ENCODE assay signal across 8 cellular contexts in genomic region chr2:196275646-196276352, GRCh38.
DNase-seq lines count a peak whose midpoint lies in the region; ATAC-seq and FAIRE-seq lines count a peak whose summit lies in the region.

No MANE protein-coding gene starts in this region.

- H3K27me3 Mint-ChIP-seq in activated CD4-positive, alpha-beta T cell treated with anti-CD3 and anti-CD28 coated beads for 36 hours: no peaks in the 10 kb centered on the region
- no peaks in the 10 kb centered on the region for H3K27me3 Mint-ChIP-seq in stimulated activated naive CD8-positive, alpha-beta T cell treated with anti-CD3 and anti-CD28 coated beads, Interleukin-15, Interleukin-2, amounts not matched to agents 100 ng/mL and 50 ng/mL, for 24 hours

- POLR2A ChIA-PET in activated CD4-positive, alpha-beta T cell treated with anti-CD3 and anti-CD28 coated beads for 36 hours (lab: Charles Lee): interaction anchor here (0.6 to 1.2 kb wide), 3 partner anchors 23 to 109 kb away, joined by 3 to 4 read pairs (median 3); no protein-coding TSS in a partner anchor

- H3K9me3 Mint-ChIP-seq in activated CD4-positive, alpha-beta T cell treated with anti-CD3 and anti-CD28 coated beads for 36 hours (ENCODE audit: low read depth): no peaks in the 10 kb centered on the region
- no peaks in the 10 kb centered on the region for H3K9me3 Mint-ChIP-seq in stimulated activated naive CD8-positive, alpha-beta T cell treated with anti-CD3 and anti-CD28 coated beads, Interleukin-15, Interleukin-2, amounts not matched to agents 100 ng/mL and 50 ng/mL, for 24 hours

- peak overlapping the region; percentile 91 for H3K27ac Mint-ChIP-seq in activated CD4-positive, alpha-beta T cell treated with anti-CD3 and anti-CD28 coated beads for 36 hours
- peak overlapping the region; percentile 96 for H3K27ac Mint-ChIP-seq in stimulated activated naive CD8-positive, alpha-beta T cell treated with anti-CD3 and anti-CD28 coated beads, Interleukin-15, Interleukin-2, amounts not matched to agents 100 ng/mL and 50 ng/mL, for 24 hours

- DNase-seq in activated CD4-positive, alpha-beta T cell treated with anti-CD3 and anti-CD28 coated beads for 36 hours: no peak
- DNase-seq in activated CD4-positive, alpha-beta T cell treated with anti-CD3 and anti-CD28 coated beads, Interleukin-2, amount 50 U/mL, for 4 hours: no peak
- DNase-seq in OCI-M1 (lab: John Stamatoyannopoulos, UW) (peak; percentile 61), frontal cortex (ENCODE audit: low spot score in 2 of 2) (no peak)

- H3K4me1 Mint-ChIP-seq in activated CD4-positive, alpha-beta T cell treated with anti-CD3 and anti-CD28 coated beads for 36 hours: peaks cover 68% of the 10 kb centered on the region
- peaks cover 68% of the 10 kb centered on the region for H3K4me1 Mint-ChIP-seq in stimulated activated naive CD8-positive, alpha-beta T cell treated with anti-CD3 and anti-CD28 coated beads, Interleukin-15, Interleukin-2, amounts not matched to agents 100 ng/mL and 50 ng/mL, for 24 hours (ENCODE audit: low read depth)

- peaks cover 1% of the 10 kb centered on the region for H3K36me3 Mint-ChIP-seq in activated CD4-positive, alpha-beta T cell treated with anti-CD3 and anti-CD28 coated beads for 36 hours (ENCODE audit: low read depth)
- H3K36me3 Mint-ChIP-seq in stimulated activated naive CD8-positive, alpha-beta T cell treated with anti-CD3 and anti-CD28 coated beads, Interleukin-15, Interleukin-2, amounts not matched to agents 100 ng/mL and 50 ng/mL, for 24 hours (ENCODE audit: low read depth): no peaks in the 10 kb centered on the region

- FAIRE-seq in frontal cortex (lab: Jason Lieb, UNC): no peak

- H3K4me3 Mint-ChIP-seq in activated CD4-positive, alpha-beta T cell treated with anti-CD3 and anti-CD28 coated beads for 36 hours: peak overlapping the region; percentile 62
- H3K4me3 Mint-ChIP-seq in stimulated activated naive CD8-positive, alpha-beta T cell treated with anti-CD3 and anti-CD28 coated beads, Interleukin-15, Interleukin-2, amounts not matched to agents 100 ng/mL and 50 ng/mL, for 24 hours: peak overlapping the region; percentile 67

- CTCF ChIA-PET in activated CD4-positive, alpha-beta T cell treated with anti-CD3 and anti-CD28 coated beads for 36 hours (lab: Charles Lee): interaction anchor here (0.6 to 3.7 kb wide), 46 partner anchors 9 to 207 kb away, joined by 3 to 36 read pairs (median 5); partner anchors contain the start of genes DNAH7 and STK17B

- ATAC-seq in activated CD4-positive, alpha-beta T cell treated with anti-CD3 and anti-CD28 coated beads for 36 hours: peak; percentile 64
- ATAC-seq in esophagus mucosa (peak; percentile 33), HG03520 (IDR thresholded peaks at IDR 0.05; ENCODE audit: unreplicated experiment) (no peak), GM21526 (IDR thresholded peaks at IDR 0.05; ENCODE audit: low FRiP score, unreplicated experiment) (no peak)

- intact Hi-C loops in activated CD4-positive, alpha-beta T cell treated with anti-CD3 and anti-CD28 coated beads for 36 hours (cut with DNase I, micrococcal nuclease): loop anchor here (1.0 to 10.0 kb wide), 10 partner anchors 15 to 1229 kb away; partner anchors contain the start of genes HSPE1 (in 1 of the 2) and STK17B (in 1 of the 2)

Comparison
In these comparisons a context has a peak if more than half of its experiments do, and no peak if none do; other contexts are left out.
1. ATAC-seq: peak in activated CD4-positive, alpha-beta T cell treated with anti-CD3 and anti-CD28 coated beads for 36 hours (single experiment) and esophagus mucosa (single experiment); none in HG03520 (single experiment) and GM21526 (single experiment).